In genomic region chr2:117815946-117816345, GRCh38 we compare ENCODE assay signal across 8 cellular contexts. TPM values are rescaled to one million over a fixed set of nuclear protein-coding genes. Genes with fewer than 3 reads are reported as not detected.
DNase-seq lines count a peak whose midpoint lies in the region; ATAC-seq lines count a peak whose summit lies in the region.

No MANE protein-coding gene starts in this region.

- POLR2A ChIA-PET in activated CD4-positive, alpha-beta T cell treated with anti-CD3 and anti-CD28 coated beads, Interleukin-2, amount 10 ng/mL, durations not matched to agents 7 days and 5 days (lab: Charles Lee) = no interaction called here
- POLR2A ChIA-PET in activated CD4-positive, alpha-beta memory T cell treated with anti-CD3 and anti-CD28 coated beads, Interleukin-2, amount 10 ng/mL, durations not matched to agents 7 days and 5 days (lab: Charles Lee) = no interaction called here

- peak overlapping the region; percentile 84 for H3K4me3 Mint-ChIP-seq in activated CD4-positive, alpha-beta T cell treated with anti-CD3 and anti-CD28 coated beads, Interleukin-2, amount 10 ng/mL, durations not matched to agents 7 days and 5 days
- H3K4me3 Mint-ChIP-seq in activated CD4-positive, alpha-beta memory T cell treated with anti-CD3 and anti-CD28 coated beads, Interleukin-2, amount 10 ng/mL, durations not matched to agents 7 days and 5 days = peak overlapping the region; percentile 89
- peak overlapping the region; percentile 90 to 93 for H3K4me3 Mint-ChIP-seq in stimulated activated naive B cell treated with anti-CD40 and anti-IgM and Interleukin-4, amounts not matched to agents 10 μg/mL and 1 μg/mL and 100 μg/mL, for 72 hours

- H3K27ac ChIP-seq in iPS-20b (ENCODE audit: low read length) = no peak overlapping the region

- no peaks in the 10 kb centered on the region for H3K27me3 ChIP-seq in iPS-20b (ENCODE audit: insufficient read depth, low read length)

- H3K4me3 ChIP-seq in iPS-20b (ENCODE audit: low read length) = peak overlapping the region; percentile 79

- peaks cover 49% of the 10 kb centered on the region for H3K36me3 ChIP-seq in iPS-20b (ENCODE audit: insufficient read depth, low read depth, low read length)

- H3K9me3 Mint-ChIP-seq in activated CD4-positive, alpha-beta T cell treated with anti-CD3 and anti-CD28 coated beads, Interleukin-2, amount 10 ng/mL, durations not matched to agents 7 days and 5 days = no peaks in the 10 kb centered on the region
- no peaks in the 10 kb centered on the region for H3K9me3 Mint-ChIP-seq in activated CD4-positive, alpha-beta memory T cell treated with anti-CD3 and anti-CD28 coated beads, Interleukin-2, amount 10 ng/mL, durations not matched to agents 7 days and 5 days
- H3K9me3 Mint-ChIP-seq in stimulated activated naive B cell treated with anti-CD40 and anti-IgM and Interleukin-4, amounts not matched to agents 10 μg/mL and 1 μg/mL and 100 μg/mL, for 72 hours = no peaks in the 10 kb centered on the region

- no peaks in the 10 kb centered on the region for H3K9me3 ChIP-seq in iPS-20b (ENCODE audit: insufficient read depth, low read depth, low read length)

- H3K27ac Mint-ChIP-seq in activated CD4-positive, alpha-beta T cell treated with anti-CD3 and anti-CD28 coated beads, Interleukin-2, amount 10 ng/mL, durations not matched to agents 7 days and 5 days = no peak overlapping the region
- H3K27ac Mint-ChIP-seq in activated CD4-positive, alpha-beta memory T cell treated with anti-CD3 and anti-CD28 coated beads, Interleukin-2, amount 10 ng/mL, durations not matched to agents 7 days and 5 days = no peak overlapping the region
- H3K27ac Mint-ChIP-seq in stimulated activated naive B cell treated with anti-CD40 and anti-IgM and Interleukin-4, amounts not matched to agents 10 μg/mL and 1 μg/mL and 100 μg/mL, for 72 hours = peak overlapping the region; percentile 98

- DNase-seq in activated CD4-positive, alpha-beta T cell treated with anti-CD3 and anti-CD28 coated beads, Interleukin-2, amount 10 ng/mL, durations not matched to agents 7 days and 5 days = no peak
- no peak for DNase-seq in activated CD4-positive, alpha-beta T cell treated with anti-CD3 and anti-CD28 coated beads, Interleukin-2, amount 50 U/mL, for 1 hour
- no peak for DNase-seq in activated CD4-positive, alpha-beta memory T cell treated with anti-CD3 and anti-CD28 coated beads, Interleukin-2, amount 10 ng/mL, durations not matched to agents 7 days and 5 days
- no peak for DNase-seq in stimulated activated naive B cell treated with anti-CD40 and anti-IgM and Interleukin-4, amounts not matched to agents 10 μg/mL and 1 μg/mL and 100 μg/mL, for 72 hours
- no peak for DNase-seq in mucosa of gallbladder (ENCODE audit: low spot score)
- DNase-seq in A172 (ENCODE audit: low spot score) = no peak

- peaks cover 16% of the 10 kb centered on the region for H3K4me1 ChIP-seq in iPS-20b (ENCODE audit: insufficient read depth, low read length)

- H3K9ac ChIP-seq in iPS-20b (ENCODE audit: low read depth, low read length) = peak overlapping the region; percentile 91; the same call in 1 of the 2 replicates

- peaks cover 34% of the 10 kb centered on the region for H3K36me3 Mint-ChIP-seq in activated CD4-positive, alpha-beta T cell treated with anti-CD3 and anti-CD28 coated beads, Interleukin-2, amount 10 ng/mL, durations not matched to agents 7 days and 5 days (ENCODE audit: low read depth)
- H3K36me3 Mint-ChIP-seq in activated CD4-positive, alpha-beta memory T cell treated with anti-CD3 and anti-CD28 coated beads, Interleukin-2, amount 10 ng/mL, durations not matched to agents 7 days and 5 days (ENCODE audit: low read depth) = peaks cover 43% of the 10 kb centered on the region
- peaks cover 28 to 41% of the 10 kb centered on the region in 2 donors for H3K36me3 Mint-ChIP-seq in stimulated activated naive B cell treated with anti-CD40 and anti-IgM and Interleukin-4, amounts not matched to agents 10 μg/mL and 1 μg/mL and 100 μg/mL, for 72 hours

- no peaks in the 10 kb centered on the region for H3K27me3 Mint-ChIP-seq in activated CD4-positive, alpha-beta T cell treated with anti-CD3 and anti-CD28 coated beads, Interleukin-2, amount 10 ng/mL, durations not matched to agents 7 days and 5 days
- H3K27me3 Mint-ChIP-seq in activated CD4-positive, alpha-beta memory T cell treated with anti-CD3 and anti-CD28 coated beads, Interleukin-2, amount 10 ng/mL, durations not matched to agents 7 days and 5 days = no peaks in the 10 kb centered on the region
- H3K27me3 Mint-ChIP-seq in stimulated activated naive B cell treated with anti-CD40 and anti-IgM and Interleukin-4, amounts not matched to agents 10 μg/mL and 1 μg/mL and 100 μg/mL, for 72 hours = no peaks in the 10 kb centered on the region

- no peak for ATAC-seq in stimulated activated naive B cell treated with anti-CD40 and anti-IgM and Interleukin-4, amounts not matched to agents 10 μg/mL and 1 μg/mL and 100 μg/mL, for 72 hours (replicated peaks)
- ATAC-seq in HG02884 (IDR thresholded peaks at IDR 0.05; ENCODE audit: unreplicated experiment) = no peak

- CTCF ChIA-PET in activated CD4-positive, alpha-beta T cell treated with anti-CD3 and anti-CD28 coated beads, Interleukin-2, amount 10 ng/mL, durations not matched to agents 7 days and 5 days (lab: Charles Lee) = interaction anchor here (1.5 kb wide), 1 partner anchor 154 kb away, joined by 3 read pairs; no protein-coding TSS in a partner anchor
- CTCF ChIA-PET in activated CD4-positive, alpha-beta memory T cell treated with anti-CD3 and anti-CD28 coated beads, Interleukin-2, amount 10 ng/mL, durations not matched to agents 7 days and 5 days (lab: Charles Lee) = interaction anchor here (1.0 to 1.5 kb wide), 3 partner anchors 187 to 198 kb away, joined by 3 to 4 read pairs (median 4); partner anchors contain the start of gene CCDC93

- peaks cover 41% of the 10 kb centered on the region for H3K4me1 Mint-ChIP-seq in activated CD4-positive, alpha-beta T cell treated with anti-CD3 and anti-CD28 coated beads, Interleukin-2, amount 10 ng/mL, durations not matched to agents 7 days and 5 days
- peaks cover 37% of the 10 kb centered on the region for H3K4me1 Mint-ChIP-seq in activated CD4-positive, alpha-beta memory T cell treated with anti-CD3 and anti-CD28 coated beads, Interleukin-2, amount 10 ng/mL, durations not matched to agents 7 days and 5 days
- H3K4me1 Mint-ChIP-seq in stimulated activated naive B cell treated with anti-CD40 and anti-IgM and Interleukin-4, amounts not matched to agents 10 μg/mL and 1 μg/mL and 100 μg/mL, for 72 hours = peaks cover 27 to 34% of the 10 kb centered on the region in 2 donors

RNA-seq across cellular contexts. Expression of gene DDX18, which starts 1.5 kb away (rescaled TPM):
- 10 to 100 TPM; 80.7 to 93.9 TPM for total RNA-seq in activated CD4-positive, alpha-beta T cell treated with anti-CD3 and anti-CD28 coated beads, Interleukin-2, amount 10 ng/mL, durations not matched to agents 7 days and 5 days
- 10 to 100 TPM; 58.6 to 70.9 TPM for total RNA-seq in activated CD4-positive, alpha-beta memory T cell treated with anti-CD3 and anti-CD28 coated beads, Interleukin-2, amount 10 ng/mL, durations not matched to agents 7 days and 5 days
- total RNA-seq in mucosa of gallbladder = 41.1 TPM
- 91.9 and 108 TPM in 2 replicates for total RNA-seq in A172 (2014; rRNA removed; shearing (Covaris generic))
